Comparison of ENCODE assay signal across 8 cellular contexts in genomic region chr15:77659350-77660321, GRCh38. TPM values are rescaled to one million over a fixed set of nuclear protein-coding genes. Genes with fewer than 3 reads are reported as not detected.
DNase-seq lines count a peak whose midpoint lies in the region; ATAC-seq and TF ChIP-seq lines count a peak whose summit lies in the region.

No MANE protein-coding gene starts in this region.

- no peak overlapping the region for H3K4me3 Mint-ChIP-seq in effector memory CD8-positive, alpha-beta T cell

- H3K9me3 Mint-ChIP-seq in effector memory CD8-positive, alpha-beta T cell = no peaks in the 10 kb centered on the region

- WGBS in adrenal gland, 4 donors = 46 to 58% (median 56%) methylated on average over 10 to 12 of the region's 12 CpGs

- intact Hi-C loops in adrenal gland (cut with DNase I) (loop anchor here in 1 of 2 donors (5.0 kb wide), 1 partner anchor 163 kb away; no protein-coding TSS in a partner anchor), upper lobe of right lung (cut with DNase I) (no loop called here)

- H3K27ac ChIP-seq in adrenal gland (no peak overlapping the region), upper lobe of right lung (no peak overlapping the region)

- H3K36me3 ChIP-seq in adrenal gland (replicated peaks in 1 of 2) = no peaks in the 10 kb centered on the region
- no peaks in the 10 kb centered on the region for H3K36me3 ChIP-seq in upper lobe of right lung

- H3K4me1 Mint-ChIP-seq in effector memory CD8-positive, alpha-beta T cell (ENCODE audit: low read depth in 2 of 2) = no peaks in the 10 kb centered on the region

- H3K4me3 ChIP-seq in GM12875 (ENCODE audit: low read depth, low read length) = no peak overlapping the region
- H3K4me3 ChIP-seq in adrenal gland = no peak overlapping the region
- no peak overlapping the region for H3K4me3 ChIP-seq in upper lobe of right lung

- H3K4me1 ChIP-seq in adrenal gland (replicated peaks in 1 of 2) = no peaks in the 10 kb centered on the region
- H3K4me1 ChIP-seq in upper lobe of right lung = no peaks in the 10 kb centered on the region

- H3K27me3 Mint-ChIP-seq in effector memory CD8-positive, alpha-beta T cell = peaks cover 44 to 100% of the 10 kb centered on the region in 2 donors

- ATAC-seq in upper lobe of right lung = peak; percentile 35
- no peak for ATAC-seq in effector memory CD8-positive, alpha-beta T cell (replicated peaks)
- ATAC-seq in GM21381 (IDR thresholded peaks at IDR 0.05; ENCODE audit: unreplicated experiment) = no peak

- no peaks in the 10 kb centered on the region for H3K36me3 Mint-ChIP-seq in effector memory CD8-positive, alpha-beta T cell (ENCODE audit: insufficient read depth)

- peak; percentile 42 for DNase-seq in AML-193 (lab: John Stamatoyannopoulos, UW)
- peak; percentile 48 for DNase-seq in NCI-H2196 (lab: John Stamatoyannopoulos, UW; ENCODE audit: unreplicated experiment)
- peak; percentile 67 to 92 (median 87) for DNase-seq in adrenal gland
- peak; percentile 9 for DNase-seq in kidney glomerular epithelial cell (lab: John Stamatoyannopoulos, UW)
- DNase-seq in upper lobe of right lung = no peak
- DNase-seq in effector memory CD8-positive, alpha-beta T cell = no peak

- TF ChIP-seq POLR2A in adrenal gland (IDR thresholded peaks at IDR 0.05) = no peak

- no peak overlapping the region for H3K27ac Mint-ChIP-seq in effector memory CD8-positive, alpha-beta T cell

- peak; percentile 58; the same call in 1 of the 2 replicates for TF ChIP-seq CTCF in GM12875 (IDR thresholded peaks at IDR 0.05; ENCODE audit: borderline replicate concordance, insufficient read depth, low read depth, low read length)
- TF ChIP-seq CTCF in adrenal gland (IDR thresholded peaks at IDR 0.05) = peak in 5 of 6 experiments; percentile 20 to 60 (median 31)
- TF ChIP-seq CTCF in upper lobe of right lung (IDR thresholded peaks at IDR 0.05) = peak; percentile 30

- no peaks in the 10 kb centered on the region for H3K9me3 ChIP-seq in adrenal gland (replicated peaks in 1 of 3)
- no peaks in the 10 kb centered on the region for H3K9me3 ChIP-seq in upper lobe of right lung

- no peaks in the 10 kb centered on the region for H3K27me3 ChIP-seq in adrenal gland
- H3K27me3 ChIP-seq in upper lobe of right lung = peaks cover 17% of the 10 kb centered on the region

RNA-seq across cellular contexts. Expression of gene LINGO1, which starts 26.9 kb away (rescaled TPM):
- total RNA-seq in adrenal gland = 1 to 10 TPM in 3 of 8 donors, under 1 TPM in 3, not detected in 2; 0.21 to 2.7 (median 0.96) TPM
- polyA plus RNA-seq in adrenal gland = 1 to 10 TPM in 2 of 3 donors, under 1 TPM in 1; 0.37 to 1.7 (median 1.4) TPM
- 0.98 TPM for total RNA-seq in upper lobe of right lung

Comparison
In these comparisons a context has a peak if more than half of its experiments do, and no peak if none do; other contexts are left out.
1. DNase-seq: peak in AML-193 (2 of 2), NCI-H2196 (single experiment), adrenal gland (7 of 7) and kidney glomerular epithelial cell (single experiment); none in upper lobe of right lung (single experiment) and effector memory CD8-positive, alpha-beta T cell (0 of 3).
2. Peak in every context shown above with its lines, with median percentiles within 50 percentile points of each other: CTCF ChIP-seq.